ENCODE assay signal across 20 cellular contexts in genomic region chr4:101669138-101669831, GRCh38.
"Had no signal": no experiment of that assay in that cellular context is flagged by ENCODE, and none has a peak within 500 bp of the region (broad histone marks: within the 10 kb centered on the region; RNA-seq: fewer than 3 reads in every experiment).

No MANE protein-coding gene starts in this region.

- H3K4me3 ChIP-seq: breast epithelium, left lung, smooth muscle cell, upper lobe of left lung had no signal

- H3K9me3 Mint-ChIP-seq: activated naive CD8-positive, alpha-beta T cell treated with anti-CD3 and anti-CD28 coated beads, Interleukin-2, amount 10 ng/mL, durations not matched to agents 7 days and 5 days; T-helper 2 cell treated with Interferon-gamma antibody and Interleukin-4, amounts not matched to agents 5 μg/mL and 100 μg/mL, for 36 hours had no signal

- H3K27me3 ChIP-seq: breast epithelium, left lung, upper lobe of left lung had no signal

- H3K27ac ChIP-seq: breast epithelium, left lung had no signal

- H3K36me3 Mint-ChIP-seq: activated naive CD8-positive, alpha-beta T cell treated with anti-CD3 and anti-CD28 coated beads, Interleukin-2, amount 10 ng/mL, durations not matched to agents 7 days and 5 days; natural killer cell treated with Interleukin-12 subunit alpha and Interleukin-12 subunit beta and Interleukin-15 and Interleukin-18, amount 100 ng/mL, for 72 hours had no signal

- H3K27ac Mint-ChIP-seq: activated CD4-positive, alpha-beta T cell treated with anti-CD3 and anti-CD28 coated beads, Interleukin-2, amount 10 ng/mL, durations not matched to agents 7 days and 5 days; activated naive CD8-positive, alpha-beta T cell treated with anti-CD3 and anti-CD28 coated beads, Interleukin-2, amount 10 ng/mL, durations not matched to agents 7 days and 5 days; natural killer cell treated with Interleukin-12 subunit alpha and Interleukin-12 subunit beta and Interleukin-15 and Interleukin-18, amount 100 ng/mL, for 72 hours; T-helper 2 cell treated with Interferon-gamma antibody and Interleukin-4, amounts not matched to agents 5 μg/mL and 100 μg/mL, for 36 hours had no signal

- H3K36me3 ChIP-seq: breast epithelium, left lung, upper lobe of left lung had no signal

- H3K4me1 Mint-ChIP-seq: activated CD4-positive, alpha-beta T cell treated with anti-CD3 and anti-CD28 coated beads, Interleukin-2, amount 10 ng/mL, durations not matched to agents 7 days and 5 days; activated naive CD8-positive, alpha-beta T cell treated with anti-CD3 and anti-CD28 coated beads, Interleukin-2, amount 10 ng/mL, durations not matched to agents 7 days and 5 days had no signal

- H3K4me3 Mint-ChIP-seq: activated CD4-positive, alpha-beta T cell treated with anti-CD3 and anti-CD28 coated beads, Interleukin-2, amount 10 ng/mL, durations not matched to agents 7 days and 5 days; activated naive CD8-positive, alpha-beta T cell treated with anti-CD3 and anti-CD28 coated beads, Interleukin-2, amount 10 ng/mL, durations not matched to agents 7 days and 5 days; natural killer cell treated with Interleukin-12 subunit alpha and Interleukin-12 subunit beta and Interleukin-15 and Interleukin-18, amount 100 ng/mL, for 72 hours; T-helper 2 cell treated with Interferon-gamma antibody and Interleukin-4, amounts not matched to agents 5 μg/mL and 100 μg/mL, for 36 hours had no signal

- H3K4me2 ChIP-seq: smooth muscle cell had no signal

- ATAC-seq: left lung; natural killer cell treated with Interleukin-12 subunit alpha and Interleukin-12 subunit beta and Interleukin-15 and Interleukin-18, amount 100 ng/mL, for 72 hours had no signal

- DNase-seq: activated CD4-positive, alpha-beta T cell treated with anti-CD3 and anti-CD28 coated beads, Interleukin-2, amount 10 ng/mL, durations not matched to agents 7 days and 5 days; activated CD8-positive, alpha-beta memory T cell treated with anti-CD3 and anti-CD28 coated beads for 24 hours; activated gamma-delta T cell treated with Interleukin-2 at 50 U/mL for 16 hours; activated naive CD8-positive, alpha-beta T cell treated with anti-CD3 and anti-CD28 coated beads, Interleukin-2, amount 10 ng/mL, durations not matched to agents 7 days and 5 days; aorta; dermis blood vessel endothelial cell; hippocampal formation; kidney; left lung; mesendoderm; posterior cingulate gyrus; retina; stimulated activated CD4-positive, alpha-beta T cell treated with anti-CD3 and anti-CD28 coated beads, Interleukin-4, amount 100 ng/mL, for 4 hours; stimulated activated CD8-positive, alpha-beta memory T cell treated with anti-CD3 and anti-CD28 coated beads, Interleukin-4, amount 100 ng/mL, for 48 hours; stimulated activated naive CD4-positive, alpha-beta T cell treated with Interleukin-2 at 50 U/mL for 16 hours; upper lobe of left lung had no signal

- H3K27me3 Mint-ChIP-seq: activated CD4-positive, alpha-beta T cell treated with anti-CD3 and anti-CD28 coated beads, Interleukin-2, amount 10 ng/mL, durations not matched to agents 7 days and 5 days; activated naive CD8-positive, alpha-beta T cell treated with anti-CD3 and anti-CD28 coated beads, Interleukin-2, amount 10 ng/mL, durations not matched to agents 7 days and 5 days had no signal

- H3K4me1 ChIP-seq: breast epithelium, left lung, upper lobe of left lung had no signal
